In the genomic region with DNA sequence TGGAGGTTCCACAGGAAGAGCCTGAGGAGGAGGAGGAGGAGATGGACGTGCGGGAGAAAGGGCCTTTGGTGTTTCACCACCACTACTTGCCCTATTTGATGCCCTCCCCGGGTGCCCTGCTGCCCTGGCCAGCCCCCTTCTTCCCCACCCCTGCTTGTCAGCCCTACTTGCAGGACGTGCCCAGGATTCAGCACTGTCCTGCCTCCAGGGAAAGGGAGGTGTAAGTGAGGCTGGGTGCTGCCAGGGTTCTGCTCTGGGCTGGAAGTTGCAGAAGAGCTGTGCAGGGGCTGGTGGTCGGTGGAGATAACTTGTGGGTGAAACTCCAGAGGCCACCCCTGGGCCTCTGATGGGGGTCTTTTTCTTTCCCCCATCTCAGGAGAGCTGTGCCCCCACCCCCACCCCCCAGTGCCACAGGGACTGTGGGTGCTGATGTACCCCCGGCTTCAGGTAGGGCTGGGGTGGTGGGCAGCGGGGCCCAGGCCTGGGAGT, we compare ENCODE assay signal across 19 cellular contexts. TPM values are rescaled to one million over a fixed set of nuclear protein-coding genes. Genes with fewer than 3 reads are reported as not detected.
A peak's percentile ranks its signal among the peaks of the same experiment; 100 is the strongest.
DNase-seq lines count a peak whose midpoint lies in the region; ATAC-seq and TF ChIP-seq lines count a peak whose summit lies in the region.
"Had no signal": no experiment of that assay in that cellular context is flagged by ENCODE, and none has a peak within 500 bp of the region (broad histone marks: within the 10 kb centered on the region; RNA-seq: fewer than 3 reads in every experiment).

No MANE protein-coding gene starts in this region.

- peaks cover 36% of the 10 kb centered on the region for H3K36me3 Mint-ChIP-seq in effector memory CD8-positive, alpha-beta T cell (ENCODE audit: insufficient read depth)

- no peaks in the 10 kb centered on the region for H4K20me1 ChIP-seq in mammary epithelial cell (ENCODE audit: insufficient read depth, low read length)

- H3K9ac ChIP-seq in parathyroid adenoma (no peak overlapping the region), mammary epithelial cell (ENCODE audit: insufficient read depth, low read length) (no peak overlapping the region)

- dilution Hi-C loops in mammary epithelial cell (cut with HindIII; ENCODE audit: low sequenced_read_pairs), result no loop called here

- H3K4me2 ChIP-seq in parathyroid adenoma (ENCODE audit: low read length) (no peak overlapping the region), mammary epithelial cell (ENCODE audit: insufficient read depth, low read depth, low read length) (no peak overlapping the region)

- H3K27ac ChIP-seq in left ventricle myocardium inferior (replicated peaks), result peak overlapping the region; percentile 83
- H3K27ac ChIP-seq in parathyroid adenoma, result peak overlapping the region; percentile 49
- no peak overlapping the region for H3K27ac ChIP-seq in mammary epithelial cell (ENCODE audit: insufficient read depth, low read depth, low read length)
- H3K27ac ChIP-seq: tibial artery, VCaP had no signal

- CTCF ChIA-PET in mammary epithelial cell (lab: Charles Lee; ENCODE audit: low non-redundant PET), result interaction anchor here (0.5 kb wide), 1 partner anchor 27 kb away, joined by 6 read pairs; no protein-coding TSS in a partner anchor

- ATAC-seq in left cardiac atrium, result no peak
- ATAC-seq in effector memory CD8-positive, alpha-beta T cell (replicated peaks), result no peak
- no peak for ATAC-seq in HG02840 (IDR thresholded peaks at IDR 0.05; ENCODE audit: low FRiP score, unreplicated experiment)

- H3K27me3 ChIP-seq in left ventricle myocardium inferior (ENCODE audit: low read depth), result peaks cover 33% of the 10 kb centered on the region
- H3K27me3 ChIP-seq in parathyroid adenoma (ENCODE audit: control insufficient read depth, insufficient read depth, low read length), result no peaks in the 10 kb centered on the region
- no peaks in the 10 kb centered on the region for H3K27me3 ChIP-seq in mammary epithelial cell (ENCODE audit: insufficient read depth, low read length)

- H3K27ac Mint-ChIP-seq in effector memory CD8-positive, alpha-beta T cell, result peak overlapping the region; percentile 5 to 73
- H3K27ac Mint-ChIP-seq: activated CD4-positive, alpha-beta memory T cell treated with anti-CD3 and anti-CD28 coated beads, Interleukin-2, amount 10 ng/mL, durations not matched to agents 7 days and 5 days; activated T-helper 1 cell treated with anti-CD3 and anti-CD28 coated beads, Interleukin-12 subunit alpha, Interleukin-12 subunit beta, Interleukin-2, Interleukin-4 antibody, amounts not matched to agents 30 ng/mL and 10 ng/mL and 1 ng/mL, durations not matched to agents 14 hours and 24 hours and 36 hours had no signal

- H3K9me3 ChIP-seq in left ventricle myocardium inferior (replicated peaks) (no peaks in the 10 kb centered on the region), parathyroid adenoma (ENCODE audit: control insufficient read depth, low read length) (no peaks in the 10 kb centered on the region), mammary epithelial cell (replicated peaks; ENCODE audit: insufficient read depth, low read length) (no peaks in the 10 kb centered on the region)
- H3K9me3 ChIP-seq: tibial artery had no signal

- H3K4me1 ChIP-seq in left ventricle myocardium inferior (peaks cover 62% of the 10 kb centered on the region), parathyroid adenoma (peaks cover 5% of the 10 kb centered on the region), mammary epithelial cell (ENCODE audit: insufficient read depth, low read length) (peaks cover 9% of the 10 kb centered on the region)

- peaks cover 37% of the 10 kb centered on the region in 2 donors for H3K4me1 Mint-ChIP-seq in effector memory CD8-positive, alpha-beta T cell (ENCODE audit: low read depth in 2 of 2)

- no peaks in the 10 kb centered on the region for H3K9me3 Mint-ChIP-seq in effector memory CD8-positive, alpha-beta T cell
- H3K9me3 Mint-ChIP-seq: activated CD4-positive, alpha-beta memory T cell treated with anti-CD3 and anti-CD28 coated beads, Interleukin-2, amount 10 ng/mL, durations not matched to agents 7 days and 5 days; activated T-helper 1 cell treated with anti-CD3 and anti-CD28 coated beads, Interleukin-12 subunit alpha, Interleukin-12 subunit beta, Interleukin-2, Interleukin-4 antibody, amounts not matched to agents 30 ng/mL and 10 ng/mL and 1 ng/mL, durations not matched to agents 14 hours and 24 hours and 36 hours had no signal

- BruUV-seq in mammary epithelial cell (replicated peaks; lab: Mats Ljungman, UMichigan), result no TSS peak

- in situ Hi-C loops in mammary epithelial cell (cut with MboI; ENCODE audit: low sequenced_read_pairs in 2 of 2), result no loop called here

- no peaks in the 10 kb centered on the region for H3K36me3 ChIP-seq in left ventricle myocardium inferior
- no peaks in the 10 kb centered on the region for H3K36me3 ChIP-seq in parathyroid adenoma (ENCODE audit: control insufficient read depth, insufficient read depth, low read length)
- H3K36me3 ChIP-seq in mammary epithelial cell (ENCODE audit: insufficient read depth, low read length), result no peaks in the 10 kb centered on the region
- H3K36me3 ChIP-seq: tibial artery had no signal

- TF ChIP-seq CTCF in left ventricle myocardium inferior (IDR thresholded peaks at IDR 0.05; ENCODE audit: borderline replicate concordance), result no peak
- no peak for TF ChIP-seq CTCF in parathyroid adenoma (IDR thresholded peaks at IDR 0.05)
- TF ChIP-seq CTCF in mammary epithelial cell (conservative IDR thresholded peaks at IDR 0.05 in 1 of 2, IDR thresholded peaks at IDR 0.05 in 1 of 2; ENCODE audit: extremely low read depth in 1 of 2, insufficient read depth in 1 of 2, low read depth in 1 of 2, low read length in 2 of 2), result no peak

- H3K79me2 ChIP-seq in parathyroid adenoma, result no peaks in the 10 kb centered on the region
- no peaks in the 10 kb centered on the region for H3K79me2 ChIP-seq in mammary epithelial cell (ENCODE audit: insufficient read depth, low read length)

- whole genome bisulfite sequencing in mammary epithelial cell (ENCODE audit: low coverage, missing lambda C conversion rate), result 58% methylated on average over 4 of the region's 7 CpGs

- no peak overlapping the region for H3K4me3 Mint-ChIP-seq in effector memory CD8-positive, alpha-beta T cell

- no peaks in the 10 kb centered on the region for H3K27me3 Mint-ChIP-seq in effector memory CD8-positive, alpha-beta T cell

- intact Hi-C loops in left ventricle myocardium inferior (cut with micrococcal nuclease), result no loop called here
- intact Hi-C loops in left cardiac atrium (cut with DNase I), result no loop called here
- intact Hi-C loops in mammary epithelial cell (cut with micrococcal nuclease), result no loop called here

- H3K4me3 ChIP-seq in left ventricle myocardium inferior (no peak overlapping the region), parathyroid adenoma (ENCODE audit: low read depth, low read length) (no peak overlapping the region), mammary epithelial cell (replicated peaks in 1 of 3; ENCODE audit: insufficient read depth in 1 of 3, low read depth in 2 of 3, low read length in 3 of 3) (no peak overlapping the region)
- H3K4me3 ChIP-seq: tibial artery had no signal

- no peak overlapping the region for H2AFZ ChIP-seq in parathyroid adenoma
- no peak overlapping the region for H2AFZ ChIP-seq in mammary epithelial cell (ENCODE audit: low read depth, low read length)

- no peak for DNase-seq in left ventricle myocardium inferior
- DNase-seq in left cardiac atrium, result no peak
- DNase-seq in effector memory CD8-positive, alpha-beta T cell, result no peak
- DNase-seq in AG08396 (ENCODE audit: low spot score), result no peak
- DNase-seq in mammary epithelial cell, result no peak
- no peak for DNase-seq in DMS114 treated with DMSO at 0.1 percent for 48 hours (lab: John Stamatoyannopoulos, UW; ENCODE audit: unreplicated experiment)
- DNase-seq: activated CD4-positive, alpha-beta memory T cell treated with anti-CD3 and anti-CD28 coated beads, Interleukin-2, amount 10 ng/mL, durations not matched to agents 7 days and 5 days; NCI-H2029 treated with DMSO at 0.1 percent for 48 hours; NCI-H510A; SHP77; T-helper 1 cell had no signal

RNA-seq across cellular contexts. Expression of a gene that starts 3.0 kb away (rescaled TPM):
- total RNA-seq in left ventricle myocardium inferior, result not detected
- total RNA-seq in left cardiac atrium, result under 1 TPM; 0.24 to 0.35 TPM
- total RNA-seq in mammary epithelial cell, result under 1 TPM; under 0.01 to 0.09 TPM
- 0.09 TPM for polyA plus RNA-seq in mammary epithelial cell
- polyA minus RNA-seq in mammary epithelial cell, result 0.31 TPM
- total RNA-seq: esophagus mucosa had no signal

RNA-seq across cellular contexts. Expression of a gene that starts 19.3 kb away (rescaled TPM):
- total RNA-seq in left ventricle myocardium inferior (28.2 TPM), left cardiac atrium (10 to 100 TPM; 33.0 to 67.4 TPM), mammary epithelial cell (1 to 10 TPM in 1 of 2 donors, under 1 TPM in 1; 0.49 to 2.8 TPM)
- 0.36 TPM for polyA plus RNA-seq in mammary epithelial cell
- not detected for polyA minus RNA-seq in mammary epithelial cell

RNA-seq across cellular contexts. Expression of a gene that starts 28.4 kb away (rescaled TPM):
- total RNA-seq in left ventricle myocardium inferior (1.2 TPM), left cardiac atrium (1 to 10 TPM in 1 of 2 donors, under 1 TPM in 1; 0.41 to 1.0 TPM), mammary epithelial cell (not detected)
- 0.01 TPM for polyA plus RNA-seq in mammary epithelial cell
- polyA minus RNA-seq in mammary epithelial cell, result not detected
- total RNA-seq: HT-29, renal cortical epithelial cell had no signal
